ENCODE assay signal across 13 cellular contexts in genomic region chr11:119722281-119722794, GRCh38. TPM values are rescaled to one million over a fixed set of nuclear protein-coding genes. Genes with fewer than 3 reads are reported as not detected.
DNase-seq lines count a peak whose midpoint lies in the region; ATAC-seq lines count a peak whose summit lies in the region.
"Had no signal": no experiment of that assay in that cellular context is flagged by ENCODE, and none has a peak within 500 bp of the region (broad histone marks: within the 10 kb centered on the region; RNA-seq: fewer than 3 reads in every experiment).

No MANE protein-coding gene starts in this region.

- ATAC-seq in GM21360 (IDR thresholded peaks at IDR 0.05; ENCODE audit: unreplicated experiment), result no peak
- ATAC-seq: naive thymus-derived CD8-positive, alpha-beta T cell had no signal

- peak; percentile 95 for DNase-seq in DMS153 (lab: John Stamatoyannopoulos, UW)
- peak; percentile 65 for DNase-seq in MV-4-11 (lab: John Stamatoyannopoulos, UW)
- peak; percentile 92 for DNase-seq in NCI-H510A (lab: John Stamatoyannopoulos, UW)
- DNase-seq in cerebellum (ENCODE audit: low spot score), result peak; percentile 71
- DNase-seq in activated gamma-delta T cell (lab: John Stamatoyannopoulos, UW), result no peak
- no peak for DNase-seq in activated CD4-positive, alpha-beta T cell treated with anti-CD3 and anti-CD28 coated beads for 1 hour
- no peak for DNase-seq in GOT3 (lab: John Stamatoyannopoulos, UW)
- DNase-seq: activated CD8-positive, alpha-beta memory T cell treated with anti-CD3 and anti-CD28 coated beads, Interleukin-2, amount 50 U/mL, for 4 hours; foreskin keratinocyte; IMR-90; kidney had no signal

RNA-seq across cellular contexts. Expression of gene NECTIN1, which starts 6.7 kb away (rescaled TPM):
- 20.1 TPM for total RNA-seq in cerebellum

Comparison
In these comparisons a context has a peak if more than half of its experiments do, and no peak if none do; other contexts are left out.
1. DNase-seq: peak in DMS153 (single experiment), MV-4-11 (single experiment), NCI-H510A (single experiment) and cerebellum (single experiment); none in activated gamma-delta T cell (single experiment), activated CD4-positive, alpha-beta T cell treated with anti-CD3 and anti-CD28 coated beads for 1 hour (single experiment) and GOT3 (single experiment).